ENCODE assay signal across 17 cellular contexts in the genomic region with DNA sequence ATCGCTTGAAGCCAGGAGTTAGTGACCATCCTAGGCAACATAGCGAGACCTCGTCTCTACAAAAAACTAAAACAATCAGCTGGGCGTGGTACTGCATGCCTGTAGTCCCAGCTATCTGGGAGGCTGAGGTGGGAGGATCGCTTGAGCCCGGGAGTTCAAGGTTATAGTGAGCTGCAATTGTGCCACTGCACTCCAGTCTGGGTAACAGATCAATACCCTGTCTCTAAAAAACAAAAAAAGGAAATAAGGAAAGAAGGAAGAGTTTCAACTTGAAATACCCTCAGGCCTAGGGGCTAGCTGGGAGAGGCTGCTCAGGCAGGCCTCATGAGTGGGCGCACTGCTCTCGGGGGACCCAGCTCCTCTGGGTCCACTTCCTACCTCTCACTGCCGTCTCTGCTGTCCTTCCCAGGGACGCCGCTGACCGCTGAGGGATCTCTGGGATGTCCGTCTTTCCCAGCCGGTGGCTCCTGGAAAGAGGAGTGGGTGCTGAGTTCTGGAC. TPM values are rescaled to one million over a fixed set of nuclear protein-coding genes. Genes with fewer than 3 reads are reported as not detected.
"Had no signal": no experiment of that assay in that cellular context is flagged by ENCODE, and none has a peak within 500 bp of the region (broad histone marks: within the 10 kb centered on the region; RNA-seq: fewer than 3 reads in every experiment).

No MANE protein-coding gene starts in this region.

- H3K4me3 Mint-ChIP-seq: endodermal cell; stimulated activated memory B cell treated with anti-CD40 and anti-IgM and Interleukin-4, amounts not matched to agents 10 μg/mL and 1 μg/mL and 100 μg/mL, for 72 hours had no signal

- H3K27ac ChIP-seq: brain microvascular endothelial cell, parathyroid adenoma, tibial nerve, vagina had no signal

- H3K9me3 ChIP-seq: tibial nerve, vagina had no signal

- H3K4me1 Mint-ChIP-seq: endodermal cell had no signal

- H3K27me3 ChIP-seq: brain microvascular endothelial cell, tibial nerve, vagina had no signal

- DNase-seq: activated gamma-delta T cell treated with Interleukin-2 at 50 U/mL for 16 hours; activated T-cell treated with anti-CD3 and anti-CD28 coated beads, Interleukin-2, amount 50 U/mL, for 1 hour; anterior cingulate cortex; brain microvascular endothelial cell; endodermal cell; head of caudate nucleus; mesendoderm; stimulated activated CD4-positive, alpha-beta T cell treated with anti-CD3 and anti-CD28 coated beads, Interleukin-1b, Interleukin-23, amount 100 ng/mL, for 48 hours had no signal

- H3K27ac Mint-ChIP-seq: endodermal cell had no signal

- H3K9me3 Mint-ChIP-seq: endodermal cell; stimulated activated memory B cell treated with anti-CD40 and anti-IgM and Interleukin-4, amounts not matched to agents 10 μg/mL and 1 μg/mL and 100 μg/mL, for 72 hours had no signal

- H3K4me1 ChIP-seq: parathyroid adenoma, tibial nerve, vagina had no signal

- H3K4me3 ChIP-seq: tibial nerve, vagina had no signal

- H3K27me3 Mint-ChIP-seq: stimulated activated memory B cell treated with anti-CD40 and anti-IgM and Interleukin-4, amounts not matched to agents 10 μg/mL and 1 μg/mL and 100 μg/mL, for 72 hours had no signal

- ATAC-seq: stimulated activated memory B cell treated with anti-CD40 and anti-IgM and Interleukin-4, amounts not matched to agents 10 μg/mL and 1 μg/mL and 100 μg/mL, for 72 hours had no signal

RNA-seq across cellular contexts. Expression of gene PRRT1B, which starts 56.4 kb away (rescaled TPM):
- total RNA-seq: epithelial cell of proximal tubule; frontal cortex; subcutaneous adipose tissue; T-helper 2 cell treated with Interferon-gamma antibody and Interleukin-4, amounts not matched to agents 100 ng/mL and 5 ng/mL, for 36 hours; tibial nerve; vagina had no signal
- polyA plus RNA-seq: neural cell had no signal
